Comparison of ENCODE assay signal across 13 cellular contexts in the genomic region with DNA sequence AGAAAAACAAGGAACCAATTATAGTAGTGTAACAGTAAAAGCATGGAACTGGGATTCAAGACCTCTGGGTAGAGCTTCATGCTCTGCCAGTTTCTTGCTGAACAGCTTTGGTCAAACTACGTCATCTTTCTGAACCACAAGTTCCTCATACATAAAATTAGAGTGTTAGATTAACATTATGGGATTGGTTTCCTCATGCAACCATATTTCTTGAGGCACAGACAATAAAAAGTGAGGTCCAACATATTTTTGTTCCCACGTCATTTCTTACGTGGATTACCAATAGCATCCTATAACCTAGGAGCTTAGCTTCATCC.
DNase-seq lines count a peak whose midpoint lies in the region; ATAC-seq and TF ChIP-seq lines count a peak whose summit lies in the region.
"Had no signal": no experiment of that assay in that cellular context is flagged by ENCODE, and none has a peak within 500 bp of the region (broad histone marks: within the 10 kb centered on the region; RNA-seq: fewer than 3 reads in every experiment).

No MANE protein-coding gene starts in this region.

- ATAC-seq in GM18907 (IDR thresholded peaks at IDR 0.05; ENCODE audit: unreplicated experiment) (peak; percentile 95), HG02610 (IDR thresholded peaks at IDR 0.05; ENCODE audit: unreplicated experiment) (peak; percentile 92), HG03520 (IDR thresholded peaks at IDR 0.05; ENCODE audit: unreplicated experiment) (peak; percentile 83), foreskin keratinocyte (no peak)

- TF ChIP-seq CTCF in foreskin keratinocyte (conservative IDR thresholded peaks at IDR 0.05): no peak

- POLR2A ChIA-PET in HEK293T (lab: Yijun Ruan, JAX): no interaction called here

- intact Hi-C loops in posterior vena cava (cut with DNase I): no loop called here

- peak; percentile 79 for DNase-seq in glomerular visceral epithelial cell (ENCODE audit: extremely low spot score)
- DNase-seq in AG08396 (ENCODE audit: low spot score): no peak
- DNase-seq in HEK293T (ENCODE audit: extremely low spot score): no peak
- DNase-seq in foreskin keratinocyte: no peak
- no peak for DNase-seq in posterior vena cava (ENCODE audit: low spot score)
- DNase-seq: central memory CD4-positive, alpha-beta T cell; DMS53; head of caudate nucleus; NCI-H2029 treated with DMSO at 0.1 percent for 48 hours; stimulated activated CD4-positive, alpha-beta T cell treated with anti-CD3 and anti-CD28 coated beads, Interleukin-4, amount 100 ng/mL, for 1 hour had no signal

- H3K27ac ChIP-seq in foreskin keratinocyte: no peak overlapping the region

- H3K27me3 ChIP-seq in foreskin keratinocyte: no peaks in the 10 kb centered on the region

- no peaks in the 10 kb centered on the region for H3K4me1 ChIP-seq in foreskin keratinocyte

- CTCF ChIA-PET in HEK293T (lab: Yijun Ruan, JAX): no interaction called here

TF ChIP-seq in HEK293T, 16 proteins besides CTCF, POLR2A, EP300 and RAD21:
- TF ChIP-seq HDGF (IDR thresholded peaks at IDR 0.05; ENCODE audit: borderline replicate concordance) (no peak), L3MBTL2 (conservative IDR thresholded peaks at IDR 0.05) (no peak), LEF1 (IDR thresholded peaks at IDR 0.05; ENCODE audit: borderline replicate concordance) (no peak), BHLHE40 (IDR thresholded peaks at IDR 0.05; ENCODE audit: borderline replicate concordance) (no peak), SP1 (IDR thresholded peaks at IDR 0.05) (no peak), FOXA1 (IDR thresholded peaks at IDR 0.05) (no peak), SUZ12 (IDR thresholded peaks at IDR 0.05) (no peak), ZNF384 (IDR thresholded peaks at IDR 0.05) (no peak), ARNT (IDR thresholded peaks at IDR 0.05) (no peak), TARDBP (IDR thresholded peaks at IDR 0.05) (no peak), FOXM1 (IDR thresholded peaks at IDR 0.05; ENCODE audit: borderline replicate concordance) (no peak), NFRKB (IDR thresholded peaks at IDR 0.05) (no peak), CTBP1 (IDR thresholded peaks at IDR 0.05; ENCODE audit: borderline replicate concordance) (no peak), ELF4 (IDR thresholded peaks at IDR 0.05) (no peak), FOXK2 (IDR thresholded peaks at IDR 0.05) (no peak)
- TF ChIP-seq, protein P1, sequence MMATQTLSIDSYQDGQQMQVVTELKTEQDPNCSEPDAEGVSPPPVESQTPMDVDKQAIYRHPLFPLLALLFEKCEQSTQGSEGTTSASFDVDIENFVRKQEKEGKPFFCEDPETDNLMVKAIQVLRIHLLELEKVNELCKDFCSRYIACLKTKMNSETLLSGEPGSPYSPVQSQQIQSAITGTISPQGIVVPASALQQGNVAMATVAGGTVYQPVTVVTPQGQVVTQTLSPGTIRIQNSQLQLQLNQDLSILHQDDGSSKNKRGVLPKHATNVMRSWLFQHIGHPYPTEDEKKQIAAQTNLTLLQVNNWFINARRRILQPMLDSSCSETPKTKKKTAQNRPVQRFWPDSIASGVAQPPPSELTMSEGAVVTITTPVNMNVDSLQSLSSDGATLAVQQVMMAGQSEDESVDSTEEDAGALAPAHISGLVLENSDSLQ (IDR thresholded peaks at IDR 0.05): no peak
